Comparison of ENCODE assay signal across 8 cellular contexts in the genomic region with DNA sequence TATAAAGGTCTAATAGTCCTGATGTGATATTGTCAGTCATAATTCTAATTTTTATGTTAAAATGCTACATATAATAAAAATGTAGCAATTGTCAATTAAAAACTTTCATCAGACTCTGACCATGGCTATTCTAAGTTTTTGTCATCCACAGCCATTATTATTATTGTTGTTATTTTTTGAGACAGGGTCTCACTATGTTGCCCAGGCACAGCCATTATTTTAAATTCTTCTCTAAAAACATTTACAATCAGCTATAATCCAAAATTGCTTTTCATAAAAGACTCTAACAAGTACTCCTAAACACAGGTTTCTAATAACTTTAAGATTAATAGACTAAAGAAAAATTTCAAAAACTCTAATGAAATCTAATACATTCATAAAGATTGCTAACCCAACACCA.
"Had no signal": no experiment of that assay in that cellular context is flagged by ENCODE, and none has a peak within 500 bp of the region (broad histone marks: within the 10 kb centered on the region; RNA-seq: fewer than 3 reads in every experiment).

No MANE protein-coding gene starts in this region.

- H3K4me2 ChIP-seq: KMS-11 had no signal

- H3K27ac ChIP-seq: HL-60, KMS-11 had no signal

- ATAC-seq: HepG2 had no signal

- FAIRE-seq: HepG2, HTR-8/SVneo had no signal

- DNase-seq: IMR-90, Karpas-422, KBM-7, KG1 had no signal

- H3K9ac ChIP-seq: KMS-11 had no signal
